Comparison of ENCODE assay signal across 9 cellular contexts in genomic region chr3:65597225-65597951, GRCh38.
A peak's percentile ranks its signal among the peaks of the same experiment; 100 is the strongest.
DNase-seq lines count a peak whose midpoint lies in the region; ATAC-seq, FAIRE-seq and TF ChIP-seq lines count a peak whose summit lies in the region.
"Had no signal": no experiment of that assay in that cellular context is flagged by ENCODE, and none has a peak within 500 bp of the region (broad histone marks: within the 10 kb centered on the region; RNA-seq: fewer than 3 reads in every experiment).

No MANE protein-coding gene starts in this region.

- H3K4me3 ChIP-seq in duodenal mucosa (ENCODE audit: low read depth in 1 of 2, low read length in 2 of 2), result peak overlapping the region; percentile 32 to 44
- peak overlapping the region; percentile 15 for H3K4me3 ChIP-seq in lower lobe of right lung

- no peak for FAIRE-seq in urothelium cell line (lab: Jason Lieb, UNC)

- no peaks in the 10 kb centered on the region for H3K36me3 ChIP-seq in duodenal mucosa (ENCODE audit: control insufficient read depth in 1 of 2, insufficient read depth in 2 of 2, low read length in 2 of 2)
- H3K36me3 ChIP-seq in lower lobe of right lung, result no peaks in the 10 kb centered on the region

- H3K27me3 ChIP-seq in duodenal mucosa (ENCODE audit: control insufficient read depth in 1 of 2, insufficient read depth in 2 of 2, low read length in 2 of 2), result no peaks in the 10 kb centered on the region
- no peaks in the 10 kb centered on the region for H3K27me3 ChIP-seq in lower lobe of right lung (ENCODE audit: low read depth)

- ATAC-seq in lower lobe of right lung (peak; percentile 19 to 23), GM21423 (IDR thresholded peaks at IDR 0.05; ENCODE audit: unreplicated experiment) (no peak), GM18511 (IDR thresholded peaks at IDR 0.05; ENCODE audit: unreplicated experiment) (no peak)

- H3K9ac ChIP-seq in duodenal mucosa (ENCODE audit: low read depth in 1 of 2, low read length in 2 of 2), result peak overlapping the region in 1 of 2 donors; percentile 4

- H3K4me1 ChIP-seq in duodenal mucosa (ENCODE audit: control insufficient read depth in 1 of 2, insufficient read depth in 2 of 2, low read length in 2 of 2) (peaks cover 0 to 9% of the 10 kb centered on the region in 2 donors), lower lobe of right lung (peaks cover 19% of the 10 kb centered on the region)

- H3K9me3 ChIP-seq in duodenal mucosa (ENCODE audit: control insufficient read depth in 1 of 2, low read length in 2 of 2) (no peaks in the 10 kb centered on the region), lower lobe of right lung (no peaks in the 10 kb centered on the region)

- no peak for TF ChIP-seq CTCF in lower lobe of right lung (IDR thresholded peaks at IDR 0.05)

- H3K27ac ChIP-seq in duodenal mucosa (ENCODE audit: low read depth, low read length), result no peak overlapping the region
- H3K27ac ChIP-seq in lower lobe of right lung, result no peak overlapping the region
- H3K27ac ChIP-seq: 22Rv1 had no signal

- intact Hi-C loops in lower lobe of right lung (cut with DNase I), result no loop called here

- peak; percentile 19 for DNase-seq in DMS79 treated with DMSO at 0.1 percent for 48 hours (lab: John Stamatoyannopoulos, UW)
- DNase-seq in DMS79 (lab: John Stamatoyannopoulos, UW), result no peak
- no peak for DNase-seq in lower lobe of right lung
- peak; percentile 83 for DNase-seq in urothelium cell line (ENCODE audit: low spot score)
- DNase-seq in activated CD4-positive, CD25-positive, alpha-beta regulatory T cell (lab: John Stamatoyannopoulos, UW), result no peak

Comparison
In these comparisons a context has a peak if more than half of its experiments do, and no peak if none do; other contexts are left out.
1. DNase-seq: peak in DMS79 treated with DMSO at 0.1 percent for 48 hours (single experiment) and urothelium cell line (single experiment); none in DMS79 (single experiment), lower lobe of right lung (single experiment) and activated CD4-positive, CD25-positive, alpha-beta regulatory T cell (0 of 4).
2. ATAC-seq: peak in lower lobe of right lung (2 of 2); none in GM21423 (single experiment) and GM18511 (single experiment).